Comparison of ENCODE assay signal across 8 cellular contexts in the genomic region with DNA sequence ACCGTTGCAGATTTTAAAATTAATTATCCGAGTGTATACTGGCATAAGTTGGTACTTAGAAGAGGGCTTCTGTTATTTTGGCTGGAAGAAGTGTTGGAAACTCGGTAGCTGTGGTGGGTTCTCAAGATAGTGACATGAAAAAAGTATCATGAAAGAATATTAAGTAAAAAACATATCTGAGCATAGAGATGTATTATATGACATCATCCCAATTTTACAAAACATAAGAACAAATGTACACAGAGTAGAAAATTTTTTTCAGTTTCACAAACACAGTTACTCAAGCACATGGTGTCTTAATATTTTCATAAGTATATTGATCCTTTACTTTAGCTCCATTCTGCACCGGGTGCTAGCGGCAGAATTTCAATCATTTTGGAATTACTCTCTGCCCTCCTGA. TPM values are rescaled to one million over a fixed set of nuclear protein-coding genes. Genes with fewer than 3 reads are reported as not detected.
DNase-seq lines count a peak whose midpoint lies in the region; ATAC-seq and TF ChIP-seq lines count a peak whose summit lies in the region.

No MANE protein-coding gene starts in this region.

- ATAC-seq in activated T-cell treated with anti-CD3 and anti-CD28 coated beads, Interleukin-2, amount 50 U/mL, for 4 hours: no peak
- ATAC-seq in lower lobe of right lung (no peak), GM21619 (IDR thresholded peaks at IDR 0.05; ENCODE audit: unreplicated experiment) (no peak)

- H3K36me3 Mint-ChIP-seq in activated T-cell treated with anti-CD3 and anti-CD28 coated beads, Interleukin-2, amount 50 U/mL, for 4 hours (ENCODE audit: insufficient read depth): peaks cover 38% of the 10 kb centered on the region

- intact Hi-C loops in ascending aorta (cut with DNase I): no loop called here
- intact Hi-C loops in lower lobe of right lung (cut with DNase I): no loop called here
- intact Hi-C loops in thyroid gland (cut with DNase I): no loop called here

- no peaks in the 10 kb centered on the region for H3K27me3 Mint-ChIP-seq in activated T-cell treated with anti-CD3 and anti-CD28 coated beads, Interleukin-2, amount 50 U/mL, for 4 hours (ENCODE audit: low read depth)

- H3K4me1 Mint-ChIP-seq in activated T-cell treated with anti-CD3 and anti-CD28 coated beads, Interleukin-2, amount 50 U/mL, for 4 hours (ENCODE audit: low read depth): peaks cover 55% of the 10 kb centered on the region

- peak overlapping the region; percentile 91 for H3K4me3 Mint-ChIP-seq in activated T-cell treated with anti-CD3 and anti-CD28 coated beads, Interleukin-2, amount 50 U/mL, for 4 hours

- WGBS in thyroid gland, 2 donors: 49 to 57% methylated on average over 5 of the region's 5 CpGs

- TF ChIP-seq CTCF in ascending aorta (IDR thresholded peaks at IDR 0.05): no peak
- TF ChIP-seq CTCF in lower lobe of right lung (IDR thresholded peaks at IDR 0.05): no peak
- TF ChIP-seq CTCF in thyroid gland (IDR thresholded peaks at IDR 0.05): no peak

- H3K36me3 ChIP-seq in ascending aorta: peaks cover 3 to 9% of the 10 kb centered on the region in 2 donors
- peaks cover 9% of the 10 kb centered on the region for H3K36me3 ChIP-seq in lower lobe of right lung
- peaks cover 0 to under 1% of the 10 kb centered on the region in 2 donors for H3K36me3 ChIP-seq in thyroid gland

- H3K9me3 ChIP-seq in ascending aorta (no peaks in the 10 kb centered on the region), lower lobe of right lung (no peaks in the 10 kb centered on the region), thyroid gland (no peaks in the 10 kb centered on the region)

- no peak for TF ChIP-seq POLR2A in thyroid gland (IDR thresholded peaks at IDR 0.05)

- H3K9me3 Mint-ChIP-seq in activated T-cell treated with anti-CD3 and anti-CD28 coated beads, Interleukin-2, amount 50 U/mL, for 4 hours: no peaks in the 10 kb centered on the region

- H3K27me3 ChIP-seq in ascending aorta (no peaks in the 10 kb centered on the region), lower lobe of right lung (ENCODE audit: low read depth) (no peaks in the 10 kb centered on the region), thyroid gland (no peaks in the 10 kb centered on the region)

- H3K27ac ChIP-seq in ascending aorta (peak overlapping the region; percentile 68 to 78), lower lobe of right lung (peak overlapping the region; percentile 80), thyroid gland (peak overlapping the region; percentile 34 to 85 (median 82))

- H3K4me3 ChIP-seq in ascending aorta: peak overlapping the region; percentile 62 to 66
- H3K4me3 ChIP-seq in lower lobe of right lung: peak overlapping the region; percentile 69
- H3K4me3 ChIP-seq in thyroid gland (replicated peaks in 1 of 3): peak overlapping the region in 2 of 3 donors; percentile 8 to 33

- peaks cover 0 to 2% of the 10 kb centered on the region in 2 donors for H3K4me1 ChIP-seq in ascending aorta
- peaks cover 66% of the 10 kb centered on the region for H3K4me1 ChIP-seq in lower lobe of right lung
- H3K4me1 ChIP-seq in thyroid gland: peaks cover under 1 to 12% of the 10 kb centered on the region in 2 donors

- no peak for DNase-seq in activated T-cell treated with anti-CD3 and anti-CD28 coated beads, Interleukin-2, amount 50 U/mL, for 4 hours
- DNase-seq in activated T-cell treated with anti-CD3 and anti-CD28 coated beads, Interleukin-2, amount 50 U/mL, for 1 hour: no peak
- no peak for DNase-seq in ascending aorta (ENCODE audit: low spot score in 2 of 2)
- DNase-seq in lower lobe of right lung: no peak
- DNase-seq in thyroid gland: no peak
- DNase-seq in effector CD8-positive, alpha-beta T cell (lab: John Stamatoyannopoulos, UW): no peak
- DNase-seq in middle frontal gyrus (ENCODE audit: extremely low spot score, low spot score): no peak

RNA-seq across cellular contexts. Expression of a gene that starts 0.7 kb away (rescaled TPM):
- total RNA-seq in activated T-cell treated with anti-CD3 and anti-CD28 coated beads, Interleukin-2, amount 50 U/mL, for 4 hours: 100 to 1,000 TPM; 186 to 199 (median 196) TPM
- 61.2 TPM for total RNA-seq in ascending aorta
- total RNA-seq in lower lobe of right lung: 102 TPM
- 100 to 1,000 TPM in 1 of 4 donors, 10 to 100 TPM in 3; 29.8 to 110 (median 49.5) TPM for total RNA-seq in thyroid gland
